Comparison of ENCODE assay signal across 16 cellular contexts in genomic region chr14:67569651-67570290, GRCh38.
"Had no signal": no experiment of that assay in that cellular context is flagged by ENCODE, and none has a peak within 500 bp of the region (broad histone marks: within the 10 kb centered on the region; RNA-seq: fewer than 3 reads in every experiment).

No MANE protein-coding gene starts in this region.

- H3K27me3 Mint-ChIP-seq: activated CD8-positive, alpha-beta T cell treated with anti-CD3 and anti-CD28 coated beads for 36 hours had no signal

- H3K36me3 ChIP-seq: ascending aorta, breast epithelium, left ventricle myocardium inferior, transverse colon had no signal

- H3K9me3 ChIP-seq: ascending aorta, breast epithelium, esophagus muscularis mucosa, left ventricle myocardium inferior, transverse colon had no signal

- H3K27ac ChIP-seq: ascending aorta, breast epithelium, esophagus muscularis mucosa, left ventricle myocardium inferior, transverse colon had no signal

- ATAC-seq: activated CD8-positive, alpha-beta T cell treated with anti-CD3 and anti-CD28 coated beads for 36 hours; activated T-cell treated with anti-CD3 and anti-CD28 coated beads, Interleukin-2, amount 50 U/mL, for 72 hours; naive thymus-derived CD8-positive, alpha-beta T cell; right cardiac atrium had no signal

- H3K27ac Mint-ChIP-seq: activated B cell treated with CpG ODN at 0.5 μM for 24 hours; activated CD8-positive, alpha-beta T cell treated with anti-CD3 and anti-CD28 coated beads for 36 hours; activated T-cell treated with anti-CD3 and anti-CD28 coated beads, Interleukin-2, amount 50 U/mL, for 72 hours; memory B cell; naive thymus-derived CD8-positive, alpha-beta T cell had no signal

- H3K4me3 ChIP-seq: ascending aorta, breast epithelium, esophagus muscularis mucosa, left ventricle myocardium inferior, transverse colon had no signal

- H3K4me1 ChIP-seq: ascending aorta, breast epithelium, esophagus muscularis mucosa, left ventricle myocardium inferior, transverse colon had no signal

- H3K27me3 ChIP-seq: ascending aorta, breast epithelium, esophagus muscularis mucosa, transverse colon had no signal

- DNase-seq: activated B cell treated with CpG ODN at 0.5 μM for 24 hours; activated CD4-positive, alpha-beta T cell treated with anti-CD3 and anti-CD28 coated beads for 48 hours; activated CD8-positive, alpha-beta T cell treated with anti-CD3 and anti-CD28 coated beads for 36 hours; activated naive CD4-positive, alpha-beta T cell; activated T-cell treated with anti-CD3 and anti-CD28 coated beads, Interleukin-2, amount 50 U/mL, for 72 hours; hippocampal formation; kidney; left ventricle myocardium inferior; naive thymus-derived CD8-positive, alpha-beta T cell; right cardiac atrium; T-helper 2 cell; transverse colon had no signal

- H3K9me3 Mint-ChIP-seq: activated B cell treated with CpG ODN at 0.5 μM for 24 hours; activated CD8-positive, alpha-beta T cell treated with anti-CD3 and anti-CD28 coated beads for 36 hours; activated T-cell treated with anti-CD3 and anti-CD28 coated beads, Interleukin-2, amount 50 U/mL, for 72 hours; memory B cell; naive thymus-derived CD8-positive, alpha-beta T cell had no signal

- H3K4me3 Mint-ChIP-seq: activated B cell treated with CpG ODN at 0.5 μM for 24 hours; activated CD8-positive, alpha-beta T cell treated with anti-CD3 and anti-CD28 coated beads for 36 hours; activated T-cell treated with anti-CD3 and anti-CD28 coated beads, Interleukin-2, amount 50 U/mL, for 72 hours; memory B cell; naive thymus-derived CD8-positive, alpha-beta T cell had no signal

- H3K36me3 Mint-ChIP-seq: memory B cell; naive thymus-derived CD8-positive, alpha-beta T cell had no signal
